Comparison of ENCODE assay signal across 1 cellular context in the genomic region with DNA sequence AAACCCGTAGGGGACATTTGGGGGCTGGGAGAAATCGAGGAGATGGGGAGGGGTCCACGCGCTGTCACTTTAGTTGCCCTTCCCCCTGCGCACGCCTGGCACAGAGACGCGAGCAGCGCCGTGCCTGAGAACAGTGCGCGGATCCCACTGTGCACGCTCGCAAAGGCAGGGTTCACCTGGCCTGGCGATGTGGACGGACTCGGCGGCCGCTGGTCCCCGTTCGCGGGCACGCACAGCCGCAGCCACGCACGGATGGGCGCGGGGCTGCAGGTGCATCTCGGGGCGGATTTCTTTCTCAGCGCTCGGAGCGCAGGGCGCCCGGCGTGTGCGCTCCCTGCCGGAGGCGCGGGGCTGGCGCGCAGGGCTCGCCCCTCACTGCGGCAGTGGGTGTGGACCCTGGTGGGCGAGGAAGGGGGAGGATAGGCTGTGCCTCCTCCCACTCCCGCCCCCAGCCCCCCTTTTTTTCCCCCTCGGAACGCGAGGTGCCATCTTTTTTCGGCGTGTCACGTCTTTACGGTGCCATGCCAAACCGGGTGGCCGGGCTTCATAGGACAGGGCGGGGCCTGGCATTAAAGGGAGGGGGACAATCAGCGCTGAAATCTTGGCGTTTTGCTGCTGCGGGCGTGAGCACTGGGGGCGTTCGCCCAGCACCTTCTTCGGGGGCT.
TF ChIP-seq lines count a peak whose summit lies in the region.

No MANE protein-coding gene starts in this region.

TF ChIP-seq in liver, 16 proteins besides CTCF, POLR2A, EP300 and RAD21 (continued from another document):
- TF ChIP-seq FOXA2 (IDR thresholded peaks at IDR 0.05) (no peak), NR2F2 (IDR thresholded peaks at IDR 0.05) (no peak), TAF1 (conservative IDR thresholded peaks at IDR 0.05) (no peak)
TF ChIP-seq in liver: peak in this region for 0.
